21 cellular contexts compared by ENCODE assay signal in genomic region chr5:147878066-147878748, GRCh38. TPM values are rescaled to one million over a fixed set of nuclear protein-coding genes. Genes with fewer than 3 reads are reported as not detected.
DNase-seq lines count a peak whose midpoint lies in the region; ATAC-seq, FAIRE-seq and TF ChIP-seq lines count a peak whose summit lies in the region.
"Had no signal": no experiment of that assay in that cellular context is flagged by ENCODE, and none has a peak within 500 bp of the region (broad histone marks: within the 10 kb centered on the region; RNA-seq: fewer than 3 reads in every experiment).

TSS of gene SCGB3A2 (plus strand) at chr5:147878711. CDS start at chr5:147878804, 93 bp downstream.

- H3K27ac ChIP-seq in HUES6 (ENCODE audit: low read depth, low read length) = 0 out of 2 replicates have a peak within 1 kb of the TSS, but pooled peaks have one; percentile 12
- H3K27ac ChIP-seq in H1 (ENCODE audit: low read depth, low read length) = no peak within 1 kb of the TSS
- no peak within 1 kb of the TSS for H3K27ac ChIP-seq in lung (ENCODE audit: low read depth in 1 of 2, low read length in 1 of 2)
- no peak within 1 kb of the TSS for H3K27ac ChIP-seq in RWPE1
- H3K27ac ChIP-seq: HL-60 had no signal

- no peak within 1 kb of the TSS for H3K18ac ChIP-seq in H1 (ENCODE audit: extremely low read depth, low read length)

- DNase-seq in H1 (ENCODE audit: low read depth in 1 of 2, low spot score in 2 of 2) (no peak), lung (ENCODE audit: low spot score) (no peak), RCC 7860 (ENCODE audit: low spot score) (no peak), Ammon's horn (ENCODE audit: low spot score) (no peak), RWPE1 (ENCODE audit: low spot score) (no peak), NCI-H2107 (lab: John Stamatoyannopoulos, UW) (no peak)
- DNase-seq: CD8-positive, alpha-beta T cell; COR-L47; DMS153; DMS79 treated with DMSO at 0.1 percent for 48 hours; EL; GOT3 had no signal

- H4K8ac ChIP-seq in H1 (ENCODE audit: extremely low read depth, insufficient read depth, low read length) = no peak within 1 kb of the TSS

- no peak within 1 kb of the TSS for H4K5ac ChIP-seq in H1 (ENCODE audit: insufficient read length, low read depth, low read length)

- H3K23me2 ChIP-seq in H1 (ENCODE audit: low read depth, low read length) = peaks cover 4% of the 10 kb centered on the region; the same call in 1 of the 2 replicates

- TF ChIP-seq POLR2A in H1 (IDR thresholded peaks at IDR 0.05; ENCODE audit: control extremely low read depth in 1 of 2, low read depth in 2 of 2, low read length in 2 of 2) = no peak

- no peak within 1 kb of the TSS for H3K56ac ChIP-seq in H1 (replicated peaks; ENCODE audit: insufficient read length, low read depth, low read length)

- FAIRE-seq in H1 (lab: Jason Lieb, UNC) (no peak), RCC 7860 (lab: Jason Lieb, UNC) (no peak)
- FAIRE-seq: A204.1, D721Med, G401.6, GM12891 had no signal

- no peaks in the 10 kb centered on the region for H4K20me1 ChIP-seq in H1 (replicated peaks in 1 of 2; ENCODE audit: control insufficient read depth in 1 of 2, insufficient read depth in 2 of 2, low read length in 2 of 2)

- CTCF ChIA-PET in H1 (lab: Charles Lee; ENCODE audit: partially characterized antibody) (interaction anchor here (0.7 to 17.4 kb wide), 5 partner anchors 9 to 56 kb away, joined by 3 to 163 read pairs (median 7); no protein-coding TSS in a partner anchor), RWPE1 (lab: Yijun Ruan, JAX) (no interaction called here)

- H3K23ac ChIP-seq in H1 (ENCODE audit: insufficient read length) = no peak within 1 kb of the TSS

- H2BK12ac ChIP-seq in H1 (ENCODE audit: low read depth, low read length) = no peak within 1 kb of the TSS

- H3K4me3 ChIP-seq in HUES6 (ENCODE audit: low read depth, low read length) (no peak within 1 kb of the TSS), H1 (ENCODE audit: extremely low read depth in 1 of 4, insufficient read depth in 2 of 4, low read depth in 3 of 4, low read length in 4 of 4) (no peak within 1 kb of the TSS), lung (no peak within 1 kb of the TSS)

- no peak for TF ChIP-seq RAD21 in H1 (IDR thresholded peaks at IDR 0.05 in 1 of 2, conservative IDR thresholded peaks at IDR 0.05 in 1 of 2; ENCODE audit: low read depth in 2 of 2, low read length in 2 of 2)

- H3K27me3 ChIP-seq in HUES6 (ENCODE audit: control insufficient read depth, insufficient read depth, low read length) = no peaks in the 10 kb centered on the region; the same call in 1 of the 2 replicates
- no peaks in the 10 kb centered on the region for H3K27me3 ChIP-seq in H1 (replicated peaks in 1 of 4; ENCODE audit: control insufficient read depth in 3 of 4, extremely low read depth in 1 of 4, insufficient read depth in 3 of 4, low read length in 3 of 4)
- H3K27me3 ChIP-seq in lung (ENCODE audit: control insufficient read depth, insufficient read depth) = no peaks in the 10 kb centered on the region

- no peak for ATAC-seq in lung (ENCODE audit: insufficient read depth, low FRiP score)
- ATAC-seq: CD8-positive, alpha-beta T cell; HCT116 had no signal

- no peaks in the 10 kb centered on the region for H3K9me3 ChIP-seq in HUES6 (ENCODE audit: control insufficient read depth, insufficient read depth, low read depth, low read length)
- H3K9me3 ChIP-seq in H1 (ENCODE audit: insufficient read depth in 2 of 2, low read depth in 1 of 2, low read length in 1 of 2) = no peaks in the 10 kb centered on the region
- H3K9me3 ChIP-seq in lung (ENCODE audit: control insufficient read depth in 2 of 2, insufficient read depth in 1 of 2, low read length in 1 of 2) = no peaks in the 10 kb centered on the region

- H3K9ac ChIP-seq in HUES6 (ENCODE audit: low read length) = no peak within 1 kb of the TSS
- no peak within 1 kb of the TSS for H3K9ac ChIP-seq in H1 (replicated peaks in 1 of 4; ENCODE audit: extremely low read depth in 1 of 4, low read depth in 3 of 4, low read length in 3 of 4)

- H3K79me1 ChIP-seq in H1 (ENCODE audit: low read depth, low read length) = peaks cover 4% of the 10 kb centered on the region; the same call in 1 of the 2 replicates

- TF ChIP-seq CTCF in H1 (IDR thresholded peaks at IDR 0.05; ENCODE audit: control extremely low read depth in 1 of 3, insufficient read depth in 1 of 3, low read depth in 1 of 3, low read length in 3 of 3) (no peak), lung (IDR thresholded peaks at IDR 0.05; ENCODE audit: control extremely low read depth, extremely low read depth) (no peak), RWPE1 (conservative IDR thresholded peaks at IDR 0.05; ENCODE audit: low read depth) (no peak)

- H3K4me2 ChIP-seq in H1 (ENCODE audit: insufficient read depth in 1 of 2, low read depth in 2 of 2, low read length in 2 of 2) = no peak within 1 kb of the TSS

- WGBS in H1 (ENCODE audit: extremely low coverage in 1 of 2, insufficient coverage in 1 of 2, insufficient read length in 1 of 2, insufficient replicate concordance in 2 of 2, low coverage in 1 of 2, low lambda C conversion rate in 2 of 2, missing lambda C conversion rate in 1 of 2), 2 experiments = 89% methylated on average over 2 of the region's 2 CpGs; no CpG with 5 or more reads in 1 of the 2 experiments
- 48 to 60% methylated on average over 2 of the region's 2 CpGs for WGBS in lung, 2 donors

- H3K4me1 ChIP-seq in HUES6 (ENCODE audit: control insufficient read depth, insufficient read depth, low read length) (peaks cover 44% of the 10 kb centered on the region), H1 (replicated peaks in 1 of 4; ENCODE audit: control insufficient read depth in 3 of 4, insufficient read depth in 4 of 4, low read length in 3 of 4) (peaks cover 11 to 24% (median 20%) of the 10 kb centered on the region in 4 experiments), lung (ENCODE audit: control insufficient read depth in 2 of 2, insufficient read depth in 2 of 2, low read length in 2 of 2) (no peaks in the 10 kb centered on the region)

- H4K91ac ChIP-seq in H1 (replicated peaks; ENCODE audit: insufficient read length, low read length) = peak within 1 kb of the TSS; percentile 67

- POLR2A ChIA-PET in H1 (lab: Charles Lee; ENCODE audit: partially characterized antibody) = interaction anchor here (1.0 to 20.0 kb wide), 3 partner anchors 9 to 18 kb away, joined by 3 to 730 read pairs (median 3); no protein-coding TSS in a partner anchor
- POLR2A ChIA-PET in RWPE1 (lab: Yijun Ruan, JAX; ENCODE audit: low non-redundant PET) = no interaction called here

- H3K36me3 ChIP-seq in HUES6 (ENCODE audit: control insufficient read depth, insufficient read depth, low read length) (peaks cover 19% of the 10 kb centered on the region), H1 (ENCODE audit: control insufficient read depth in 2 of 4, insufficient read depth in 4 of 4, low read length in 3 of 4) (peaks cover 0 to 23% (median 2%) of the 10 kb centered on the region in 4 experiments; a peak in 4 of 8 replicates), lung (ENCODE audit: control insufficient read depth in 2 of 2, insufficient read depth in 2 of 2, low read length in 2 of 2) (no peaks in the 10 kb centered on the region)

- no peak within 1 kb of the TSS for H2AFZ ChIP-seq in H1 (ENCODE audit: low read length)

- TF ChIP-seq EP300 in H1 (IDR thresholded peaks at IDR 0.05; ENCODE audit: borderline replicate concordance in 1 of 2, low read depth in 2 of 2, low read length in 2 of 2) = no peak

- no peak within 1 kb of the TSS for H2BK120ac ChIP-seq in H1 (replicated peaks; ENCODE audit: low read depth, low read length)

- H3K4ac ChIP-seq in H1 (replicated peaks; ENCODE audit: insufficient read length, low read depth, low read length) = no peak within 1 kb of the TSS

- no peak within 1 kb of the TSS; the same call in 1 of the 2 replicates for H2AK5ac ChIP-seq in H1 (ENCODE audit: low read depth, low read length)

- H2BK5ac ChIP-seq in H1 (ENCODE audit: low read depth, low read length) = no peak within 1 kb of the TSS; the same call in 1 of the 2 replicates

- H3K79me2 ChIP-seq in H1 (ENCODE audit: control insufficient read depth in 1 of 2, insufficient read depth in 2 of 2, low read length in 2 of 2) = peaks cover 13 to 55% of the 10 kb centered on the region in 2 experiments; a peak in 3 of 4 replicates

- no peak within 1 kb of the TSS for H2BK15ac ChIP-seq in H1 (ENCODE audit: low read length)

- H3K14ac ChIP-seq in H1 (ENCODE audit: insufficient read length) = no peak within 1 kb of the TSS

- 0 out of 2 replicates have a peak within 1 kb of the TSS, but pooled peaks have one; percentile 24 for H2BK20ac ChIP-seq in H1 (ENCODE audit: low read length)

TF ChIP-seq in H1, 55 proteins besides CTCF, POLR2A, EP300 and RAD21:
- TF ChIP-seq ATF2 (IDR thresholded peaks at IDR 0.05; ENCODE audit: low read length) = no peak
- no peak for TF ChIP-seq CEBPB (IDR thresholded peaks at IDR 0.05; ENCODE audit: low read depth, low read length)
- TF ChIP-seq BCL11A (IDR thresholded peaks at IDR 0.05; ENCODE audit: low read depth in 2 of 2, low read length in 2 of 2) = no peak

RNA-seq across cellular contexts. Expression of gene SCGB3A2, which starts in this region (rescaled TPM):
- 63.6 and 74.3 TPM in 2 replicates for total RNA-seq in H1 (2021; fragmentation: NEBNext Ultra II Directional; extraction: Animal tissue kit (Norgen Biotek cat#: 25700))
- polyA plus RNA-seq in H1 (2011; rRNA removed) = 36.7 and 47.1 TPM in 2 replicates
- 56.0 TPM for polyA plus RNA-seq in H1 (2011; cell fraction: cytosol; rRNA removed)
- polyA plus RNA-seq in H1 (2011; cell fraction: nucleus; rRNA removed) = 22.8 TPM
- polyA plus RNA-seq in H1 (2012, experiment 1 of 2) = 75.7 to 101 TPM (median 95.3 TPM) in 4 replicates
- polyA plus RNA-seq in H1 (2012, experiment 2 of 2) = 37.2 TPM
- 86.6 TPM for polyA plus RNA-seq in H1 (2013, experiment 1 of 2)
- polyA plus RNA-seq in H1 (2013, experiment 2 of 2) = 94.7 TPM
- polyA minus RNA-seq in H1 (2011; rRNA and poly(A)+ RNA removed) = 6.8 and 8.4 TPM in 2 replicates
- 9.7 TPM for polyA minus RNA-seq in H1 (2011; cell fraction: cytosol; rRNA and poly(A)+ RNA removed)
- polyA minus RNA-seq in H1 (2011; cell fraction: nucleus; rRNA and poly(A)+ RNA removed) = 18.5 TPM
- 1,000 to 10,000 TPM in 1 of 2 donors, 100 to 1,000 TPM in 1; 305 to 4,264 TPM for total RNA-seq in lung
- polyA plus RNA-seq in lung = 1,000 to 10,000 TPM in 1 of 2 donors, 100 to 1,000 TPM in 1; 914 to 2,733 TPM
- total RNA-seq: CD8-positive, alpha-beta T cell had no signal
- polyA plus RNA-seq: AG04450, BJ had no signal

Comparison
In these comparisons a context has a peak if more than half of its experiments do, and no peak if none do; other contexts are left out.
1. RNA of gene SCGB3A2 (polyA plus RNA-seq): 914 to 2,733 TPM in lung; 22.8 to 101 TPM in H1; every median in the first group is over 4 times any median in the second.